9 cellular contexts compared by ENCODE assay signal in the genomic region with DNA sequence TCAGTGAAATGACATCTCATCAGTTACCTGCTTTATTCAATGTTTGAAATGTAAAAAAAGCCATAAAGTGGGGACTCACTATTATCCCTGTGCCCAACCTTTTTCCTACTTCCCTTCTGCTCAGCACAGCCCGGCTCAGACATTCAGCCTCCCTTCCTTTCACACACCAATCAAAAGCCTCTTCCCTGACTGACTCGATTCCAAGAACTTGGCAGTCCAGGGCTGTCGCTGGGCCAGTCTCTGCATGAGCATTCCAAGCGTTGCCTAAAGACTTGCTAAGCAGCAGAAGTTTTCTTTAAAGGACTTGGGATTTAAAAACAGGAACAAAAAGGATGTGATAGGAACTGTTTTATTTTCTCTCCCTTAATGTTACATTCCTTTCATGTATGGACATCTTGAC. TPM values are rescaled to one million over a fixed set of nuclear protein-coding genes. Genes with fewer than 3 reads are reported as not detected.
A peak's percentile ranks its signal among the peaks of the same experiment; 100 is the strongest.
DNase-seq lines count a peak whose midpoint lies in the region; ATAC-seq and TF ChIP-seq lines count a peak whose summit lies in the region.
"Had no signal": no experiment of that assay in that cellular context is flagged by ENCODE, and none has a peak within 500 bp of the region (broad histone marks: within the 10 kb centered on the region; RNA-seq: fewer than 3 reads in every experiment).

No MANE protein-coding gene starts in this region.

- peak overlapping the region; percentile 7; the same call in 1 of the 2 replicates for H3K27ac Mint-ChIP-seq in WTC11
- H3K27ac Mint-ChIP-seq in natural killer cell treated with Interleukin-12 subunit alpha and Interleukin-12 subunit beta and Interleukin-15 and Interleukin-18, amount 100 ng/mL, for 72 hours, result no peak overlapping the region

- no peaks in the 10 kb centered on the region for H3K9me3 ChIP-seq in muscle layer of colon (ENCODE audit: low read length)
- H3K9me3 ChIP-seq in uterus, result no peaks in the 10 kb centered on the region

- H3K4me1 Mint-ChIP-seq in WTC11, result peaks cover 7% of the 10 kb centered on the region; the same call in 1 of the 2 replicates
- H3K4me1 Mint-ChIP-seq in natural killer cell treated with Interleukin-12 subunit alpha and Interleukin-12 subunit beta and Interleukin-15 and Interleukin-18, amount 100 ng/mL, for 72 hours (ENCODE audit: low read depth in 2 of 2), result peaks cover 20 to 22% of the 10 kb centered on the region in 2 donors

- peaks cover 14% of the 10 kb centered on the region for H3K4me1 ChIP-seq in muscle layer of colon (ENCODE audit: insufficient read depth, low read length)
- H3K4me1 ChIP-seq in uterus, result no peaks in the 10 kb centered on the region

- no peak overlapping the region for H3K4me3 ChIP-seq in foreskin fibroblast (ENCODE audit: low read depth in 1 of 2, low read length in 2 of 2)
- peak overlapping the region in 1 of 2 donors; percentile 15 for H3K4me3 ChIP-seq in muscle layer of colon (ENCODE audit: low read depth in 1 of 2, low read length in 2 of 2)
- no peak overlapping the region for H3K4me3 ChIP-seq in uterus

- intact Hi-C loops in uterus (cut with DNase I; ENCODE audit: low total_unique reads), result no loop called here

- H3K27me3 ChIP-seq in muscle layer of colon (ENCODE audit: control insufficient read depth in 1 of 2, insufficient read depth in 2 of 2, low read length in 2 of 2), result no peaks in the 10 kb centered on the region
- H3K27me3 ChIP-seq in uterus, result no peaks in the 10 kb centered on the region

- CTCF ChIA-PET in WTC11 (lab: Charles Lee), result no interaction called here

- DNase-seq in WTC11 (ENCODE audit: low spot score) (peak; percentile 22), foreskin fibroblast (peak; percentile 67 to 79), uterus (peak; percentile 36 to 52), NOMO-1 treated with DMSO at 0.1 percent for 48 hours (lab: John Stamatoyannopoulos, UW; ENCODE audit: unreplicated experiment) (no peak), middle frontal gyrus (ENCODE audit: extremely low spot score, low spot score) (no peak)
- DNase-seq in natural killer cell treated with Interleukin-12 subunit alpha and Interleukin-12 subunit beta and Interleukin-15 and Interleukin-18, amount 100 ng/mL, for 72 hours (ENCODE audit: low spot score), result no peak
- DNase-seq: activated CD4-positive, CD25-positive, alpha-beta regulatory T cell treated with anti-CD3 and anti-CD28 coated beads, Interleukin-2, amount 50 U/mL, for 72 hours; NCI-H2227 treated with DMSO at 0.1 percent for 48 hours had no signal

- H3K27ac ChIP-seq in muscle layer of colon (ENCODE audit: low read depth, low read length), result peak overlapping the region; percentile 14
- H3K27ac ChIP-seq in uterus, result no peak overlapping the region

- H3K36me3 Mint-ChIP-seq in WTC11, result peaks cover 3% of the 10 kb centered on the region
- no peaks in the 10 kb centered on the region for H3K36me3 Mint-ChIP-seq in natural killer cell treated with Interleukin-12 subunit alpha and Interleukin-12 subunit beta and Interleukin-15 and Interleukin-18, amount 100 ng/mL, for 72 hours

- POLR2A ChIA-PET in WTC11 (lab: Charles Lee), result no interaction called here

- no peaks in the 10 kb centered on the region for H3K27me3 Mint-ChIP-seq in WTC11 (ENCODE audit: low read depth)
- H3K27me3 Mint-ChIP-seq in natural killer cell treated with Interleukin-12 subunit alpha and Interleukin-12 subunit beta and Interleukin-15 and Interleukin-18, amount 100 ng/mL, for 72 hours, result no peaks in the 10 kb centered on the region

- TF ChIP-seq CTCF in WTC11 (IDR thresholded peaks at IDR 0.05) (no peak), foreskin fibroblast (IDR thresholded peaks at IDR 0.05; ENCODE audit: low read depth, low read length) (no peak), uterus (IDR thresholded peaks at IDR 0.05) (no peak)

- TF ChIP-seq POLR2A in uterus (IDR thresholded peaks at IDR 0.05), result no peak

- H3K9me3 Mint-ChIP-seq in WTC11, result peaks cover 3% of the 10 kb centered on the region
- no peaks in the 10 kb centered on the region for H3K9me3 Mint-ChIP-seq in natural killer cell treated with Interleukin-12 subunit alpha and Interleukin-12 subunit beta and Interleukin-15 and Interleukin-18, amount 100 ng/mL, for 72 hours

- no peaks in the 10 kb centered on the region for H3K36me3 ChIP-seq in muscle layer of colon (ENCODE audit: insufficient read depth, low read length)
- H3K36me3 ChIP-seq in uterus, result no peaks in the 10 kb centered on the region

- ATAC-seq in WTC11, result peak; percentile 88
- no peak for ATAC-seq in natural killer cell treated with Interleukin-12 subunit alpha and Interleukin-12 subunit beta and Interleukin-15 and Interleukin-18, amount 100 ng/mL, for 72 hours

- H3K4me3 Mint-ChIP-seq in WTC11, result no peak overlapping the region
- H3K4me3 Mint-ChIP-seq in natural killer cell treated with Interleukin-12 subunit alpha and Interleukin-12 subunit beta and Interleukin-15 and Interleukin-18, amount 100 ng/mL, for 72 hours, result no peak overlapping the region

- H3K9ac ChIP-seq in muscle layer of colon (ENCODE audit: low read length), result no peak overlapping the region

TF ChIP-seq in WTC11, 78 proteins besides CTCF, POLR2A, EP300 and RAD21:
- TF ChIP-seq TP53 (CRISPR knock-in tag; IDR thresholded peaks at IDR 0.05), result no peak
- TF ChIP-seq, protein P1, sequence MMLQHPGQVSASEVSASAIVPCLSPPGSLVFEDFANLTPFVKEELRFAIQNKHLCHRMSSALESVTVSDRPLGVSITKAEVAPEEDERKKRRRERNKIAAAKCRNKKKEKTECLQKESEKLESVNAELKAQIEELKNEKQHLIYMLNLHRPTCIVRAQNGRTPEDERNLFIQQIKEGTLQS (CRISPR knock-in tag; conservative IDR thresholded peaks at IDR 0.05), result no peak
- TF ChIP-seq KAT7 (CRISPR knock-in tag; IDR thresholded peaks at IDR 0.05; ENCODE audit: borderline replicate concordance), result no peak
- TF ChIP-seq EMX1 (CRISPR knock-in tag; IDR thresholded peaks at IDR 0.05), result no peak

RNA-seq across cellular contexts. Expression of a gene that starts 22.7 kb away (rescaled TPM):
- total RNA-seq in WTC11 (2021), result 32.2 to 50.7 TPM (median 34.2 TPM) in 3 replicates
- total RNA-seq in uterus, result 100 to 1,000 TPM in 1 of 4 donors, 10 to 100 TPM in 3; 53.5 to 271 (median 60.4) TPM
- total RNA-seq in natural killer cell treated with Interleukin-12 subunit alpha and Interleukin-12 subunit beta and Interleukin-15 and Interleukin-18, amount 100 ng/mL, for 72 hours, result 10 to 100 TPM; 42.6 to 76.9 TPM

Comparison
In these comparisons a context has a peak if more than half of its experiments do, and no peak if none do; other contexts are left out.
1. DNase-seq: peak in WTC11 (single experiment), foreskin fibroblast (2 of 2) and uterus (2 of 2); none in natural killer cell treated with Interleukin-12 subunit alpha and Interleukin-12 subunit beta and Interleukin-15 and Interleukin-18, amount 100 ng/mL, for 72 hours (single experiment), NOMO-1 treated with DMSO at 0.1 percent for 48 hours (single experiment) and middle frontal gyrus (single experiment).